Comparison of ENCODE assay signal across 1 cellular context in the genomic region with DNA sequence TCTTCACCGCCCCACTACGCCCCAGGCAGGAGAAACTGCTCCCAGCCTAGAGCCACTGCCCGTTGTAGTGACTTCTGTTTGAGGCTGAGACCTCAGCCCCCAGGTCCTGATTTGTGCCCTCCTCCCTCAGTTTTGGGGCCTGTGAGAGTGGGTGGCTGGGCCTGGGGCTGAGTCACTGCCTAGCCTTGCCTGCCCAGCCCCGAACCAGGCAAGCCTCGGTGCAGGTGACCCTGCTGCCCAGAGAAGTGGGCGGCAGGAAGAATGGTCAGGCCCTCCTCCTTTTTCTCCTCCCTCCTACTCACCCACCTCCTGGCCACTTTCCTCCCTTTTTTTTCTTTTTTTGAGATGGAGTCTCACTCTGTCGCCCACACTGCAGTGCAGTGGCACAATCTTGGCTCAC.
TF ChIP-seq lines count a peak whose summit lies in the region.

No MANE protein-coding gene starts in this region.

TF ChIP-seq in GM12878, 131 proteins besides CTCF, POLR2A, EP300 and RAD21 (continued from another document):
- no peak for TF ChIP-seq SUPT20H (IDR thresholded peaks at IDR 0.05; ENCODE audit: borderline replicate concordance, control insufficient read depth, low read depth, low read length)
- TF ChIP-seq, protein P1, sequence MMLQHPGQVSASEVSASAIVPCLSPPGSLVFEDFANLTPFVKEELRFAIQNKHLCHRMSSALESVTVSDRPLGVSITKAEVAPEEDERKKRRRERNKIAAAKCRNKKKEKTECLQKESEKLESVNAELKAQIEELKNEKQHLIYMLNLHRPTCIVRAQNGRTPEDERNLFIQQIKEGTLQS (IDR thresholded peaks at IDR 0.05; ENCODE audit: borderline replicate concordance, extremely low read depth, low read depth, low read length) = no peak
